ENCODE assay signal across 10 cellular contexts in genomic region chr18:45014047-45014501, GRCh38.
DNase-seq lines count a peak whose midpoint lies in the region; ATAC-seq, FAIRE-seq and TF ChIP-seq lines count a peak whose summit lies in the region.
"Had no signal": no experiment of that assay in that cellular context is flagged by ENCODE, and none has a peak within 500 bp of the region (broad histone marks: within the 10 kb centered on the region; RNA-seq: fewer than 3 reads in every experiment).

No MANE protein-coding gene starts in this region.

- H3K27me3 ChIP-seq in endothelial cell of umbilical vein (ENCODE audit: control insufficient read depth in 2 of 2, insufficient read depth in 2 of 2, low read length in 2 of 2), result no peaks in the 10 kb centered on the region

- DNase-seq in AG08395 (ENCODE audit: low spot score) (peak; percentile 85), NCI-H2081 treated with DMSO at 0.1 percent for 48 hours (lab: John Stamatoyannopoulos, UW) (peak; percentile 32), endothelial cell of umbilical vein (ENCODE audit: low read depth, low spot score) (peak; percentile 82), myocyte (ENCODE audit: low read depth) (peak; percentile 75), cerebellar nuclear complex (lab: John Stamatoyannopoulos, UW) (no peak), lower leg skin (ENCODE audit: low spot score in 2 of 2) (no peak)
- no peak for DNase-seq in activated effector memory CD4-positive, alpha-beta T cell treated with Interleukin-2 at 50 U/mL for 16 hours
- DNase-seq: effector memory CD4-positive, alpha-beta T cell; stimulated activated CD4-positive, alpha-beta T cell treated with anti-CD3 and anti-CD28 coated beads, Interleukin-2, amount 100 ng/mL, for 48 hours had no signal

- TF ChIP-seq POLR2A in endothelial cell of umbilical vein (IDR thresholded peaks at IDR 0.05; ENCODE audit: low read depth, low read length), result no peak
- no peak for TF ChIP-seq POLR2A in lower leg skin (IDR thresholded peaks at IDR 0.05)

- H3K4me1 ChIP-seq in endothelial cell of umbilical vein (ENCODE audit: control insufficient read depth, extremely low read depth, insufficient read depth, low read length), result no peaks in the 10 kb centered on the region

- no TSS peak for BruUV-seq in endothelial cell of umbilical vein (replicated peaks; lab: Mats Ljungman, UMichigan)

- peak in 1 of 2 donors; percentile 26 for TF ChIP-seq CTCF in endothelial cell of umbilical vein (IDR thresholded peaks at IDR 0.05; ENCODE audit: extremely low read depth in 1 of 2, insufficient read depth in 1 of 2, low read depth in 1 of 2, low read length in 2 of 2)
- no peak for TF ChIP-seq CTCF in lower leg skin (IDR thresholded peaks at IDR 0.05)

- no peaks in the 10 kb centered on the region for H4K20me1 ChIP-seq in endothelial cell of umbilical vein (replicated peaks; ENCODE audit: control insufficient read depth, extremely low read depth, insufficient read depth, low read length)

- no peak overlapping the region for H3K27ac ChIP-seq in endothelial cell of umbilical vein (ENCODE audit: insufficient read depth, low read depth, low read length)

- POLR2A ChIA-PET in endothelial cell of umbilical vein (lab: Charles Lee), result no interaction called here

- H3K9me3 ChIP-seq in endothelial cell of umbilical vein (replicated peaks; ENCODE audit: control insufficient read depth, insufficient read depth, low read length), result no peaks in the 10 kb centered on the region

- CTCF ChIA-PET in endothelial cell of umbilical vein (lab: Charles Lee), result no interaction called here

- dilution Hi-C loops in endothelial cell of umbilical vein (cut with MboI; ENCODE audit: extremely low pct_ligation_motif_present, low sequenced_read_pairs), result no loop called here

- no peak for ATAC-seq in HG03571 (IDR thresholded peaks at IDR 0.05; ENCODE audit: unreplicated experiment)

- no peak overlapping the region for H3K4me2 ChIP-seq in endothelial cell of umbilical vein (ENCODE audit: insufficient read depth, low read length)

- 27 to 62% methylated on average over 2 of the region's 2 CpGs for WGBS in lower leg skin, 2 donors

- no peak overlapping the region for H2AFZ ChIP-seq in endothelial cell of umbilical vein (ENCODE audit: low read depth, low read length)

- no peaks in the 10 kb centered on the region for H3K36me3 ChIP-seq in endothelial cell of umbilical vein (ENCODE audit: control insufficient read depth in 2 of 2, extremely low read depth in 1 of 2, insufficient read depth in 2 of 2, low read length in 2 of 2)

- H3K79me2 ChIP-seq in endothelial cell of umbilical vein (ENCODE audit: control insufficient read depth, insufficient read depth, low read length), result no peaks in the 10 kb centered on the region

- FAIRE-seq in endothelial cell of umbilical vein (lab: Jason Lieb, UNC), result no peak

- no peak overlapping the region for H3K9ac ChIP-seq in endothelial cell of umbilical vein (replicated peaks; ENCODE audit: extremely low read depth, insufficient read depth, low read length)

- intact Hi-C loops in endothelial cell of umbilical vein (cut with micrococcal nuclease), result no loop called here
- intact Hi-C loops in lower leg skin (cut with DNase I; ENCODE audit: low total_unique reads), result no loop called here

- H3K9me1 ChIP-seq in endothelial cell of umbilical vein (replicated peaks; ENCODE audit: control insufficient read depth, extremely low read depth, insufficient read depth, low read length), result no peaks in the 10 kb centered on the region

- no peak overlapping the region for H3K4me3 ChIP-seq in endothelial cell of umbilical vein (replicated peaks in 1 of 3; ENCODE audit: insufficient read depth in 1 of 3, low read depth in 1 of 3, low read length in 3 of 3)
- H3K4me3 ChIP-seq in lower leg skin (ENCODE audit: low read depth, poor library complexity, severe bottlenecking), result no peak overlapping the region

TF ChIP-seq in endothelial cell of umbilical vein, 7 proteins besides CTCF, POLR2A, EP300 and RAD21:
- TF ChIP-seq JUN (IDR thresholded peaks at IDR 0.05; ENCODE audit: borderline replicate concordance, insufficient read depth, insufficient read length, low read depth) (peak; percentile 31), MYC (IDR thresholded peaks at IDR 0.05; ENCODE audit: low read depth, low read length) (no peak)
TF ChIP-seq in endothelial cell of umbilical vein: peak in this region for 1.

Comparison
In these comparisons a context has a peak if more than half of its experiments do, and no peak if none do; other contexts are left out.
1. DNase-seq: peak in AG08395 (single experiment), NCI-H2081 treated with DMSO at 0.1 percent for 48 hours (single experiment), endothelial cell of umbilical vein (single experiment) and myocyte (single experiment); none in cerebellar nuclear complex (0 of 2), lower leg skin (0 of 2) and activated effector memory CD4-positive, alpha-beta T cell treated with Interleukin-2 at 50 U/mL for 16 hours (single experiment).